8 cellular contexts compared by ENCODE assay signal in the genomic region with DNA sequence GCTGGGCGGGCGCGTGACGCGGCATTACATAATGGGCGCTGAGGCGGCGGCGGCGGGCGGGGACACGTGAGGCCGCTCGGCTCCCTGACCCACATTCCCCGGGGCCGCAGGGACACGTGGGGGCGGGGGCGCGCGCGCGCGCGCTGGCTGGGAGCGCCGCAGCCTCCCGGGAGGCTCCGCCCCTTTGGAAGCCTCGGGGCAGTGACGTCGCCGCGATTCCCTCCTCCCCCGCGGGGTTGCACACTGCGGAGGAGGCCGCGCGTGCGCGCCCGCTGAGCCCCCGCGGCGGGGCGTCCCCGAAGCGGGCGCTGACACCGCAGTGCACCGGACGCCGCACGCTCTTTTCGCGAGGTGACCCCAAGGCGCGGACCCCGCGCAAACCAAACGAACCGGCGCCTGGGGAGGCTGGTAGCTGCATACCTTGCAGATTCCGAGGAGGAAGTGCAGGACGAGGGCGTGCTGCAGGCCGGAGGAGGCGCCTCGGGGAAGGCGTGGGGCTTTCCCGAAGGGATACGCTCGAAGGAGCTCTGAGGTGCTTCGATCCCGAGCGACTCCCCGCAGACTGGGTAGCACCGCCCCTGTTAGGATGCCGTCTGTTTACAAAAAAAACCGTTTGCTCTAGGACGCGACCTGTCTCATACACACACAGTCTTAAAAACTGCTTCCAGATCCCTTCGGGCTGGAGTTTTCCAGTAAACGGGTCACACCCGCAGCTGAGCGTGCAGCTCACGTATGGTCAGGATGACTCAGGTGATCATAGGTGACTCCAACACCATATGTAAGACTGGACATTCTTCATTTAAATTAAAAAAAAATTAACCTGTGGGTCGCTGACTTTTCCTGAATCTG. TPM values are rescaled to one million over a fixed set of nuclear protein-coding genes. Genes with fewer than 3 reads are reported as not detected.
A peak's percentile ranks its signal among the peaks of the same experiment; 100 is the strongest.
DNase-seq lines count a peak whose midpoint lies in the region; ATAC-seq and TF ChIP-seq lines count a peak whose summit lies in the region.

No MANE protein-coding gene starts in this region.

- H3K27me3 ChIP-seq in parathyroid adenoma (ENCODE audit: control insufficient read depth, insufficient read depth, low read length) (no peaks in the 10 kb centered on the region), tibial artery (no peaks in the 10 kb centered on the region)

- H3K4me3 Mint-ChIP-seq in activated naive CD8-positive, alpha-beta T cell treated with anti-CD3 and anti-CD28 coated beads, Interleukin-2, amount 10 ng/mL, durations not matched to agents 7 days and 5 days, result peak overlapping the region; percentile 83

- H3K4me1 ChIP-seq in parathyroid adenoma (peaks cover 25% of the 10 kb centered on the region), tibial artery (peaks cover 0 to 53% (median 37%) of the 10 kb centered on the region in 4 donors)

- ATAC-seq in HG02759 (IDR thresholded peaks at IDR 0.05; ENCODE audit: unreplicated experiment), result peak; percentile 78
- peak; percentile 79 for ATAC-seq in activated naive CD8-positive, alpha-beta T cell treated with anti-CD3 and anti-CD28 coated beads, Interleukin-2, amount 10 ng/mL, durations not matched to agents 7 days and 5 days (ENCODE audit: low read depth)
- peak; percentile 93 for ATAC-seq in Right ventricle myocardium superior (ENCODE audit: poor library complexity)

- H3K4me2 ChIP-seq in parathyroid adenoma (ENCODE audit: low read length), result peak overlapping the region; percentile 89

- H3K9me3 Mint-ChIP-seq in activated naive CD8-positive, alpha-beta T cell treated with anti-CD3 and anti-CD28 coated beads, Interleukin-2, amount 10 ng/mL, durations not matched to agents 7 days and 5 days, result no peaks in the 10 kb centered on the region

- H3K79me2 ChIP-seq in parathyroid adenoma, result peaks cover 31% of the 10 kb centered on the region

- peak; percentile 81 for DNase-seq in NCI-H1105 treated with DMSO at 0.1 percent for 48 hours (lab: John Stamatoyannopoulos, UW)
- peak; percentile 83 for DNase-seq in SKM-1 treated with dmso at 0.1 percent for 144 hours (lab: John Stamatoyannopoulos, UW; ENCODE audit: unreplicated experiment)
- peak; percentile 95 for DNase-seq in activated naive CD8-positive, alpha-beta T cell treated with anti-CD3 and anti-CD28 coated beads, Interleukin-2, amount 10 ng/mL, durations not matched to agents 7 days and 5 days
- peak; percentile 99 for DNase-seq in Right ventricle myocardium superior
- DNase-seq in tibial artery, result peak; percentile 96 to 99

- TF ChIP-seq CTCF in GM12875 (IDR thresholded peaks at IDR 0.05; ENCODE audit: borderline replicate concordance, insufficient read depth, low read depth, low read length), result no peak
- TF ChIP-seq CTCF in parathyroid adenoma (IDR thresholded peaks at IDR 0.05), result peak; percentile 6
- no peak for TF ChIP-seq CTCF in tibial artery (IDR thresholded peaks at IDR 0.05)

- peak overlapping the region; percentile 63 for H2AFZ ChIP-seq in parathyroid adenoma

- H3K27me3 Mint-ChIP-seq in activated naive CD8-positive, alpha-beta T cell treated with anti-CD3 and anti-CD28 coated beads, Interleukin-2, amount 10 ng/mL, durations not matched to agents 7 days and 5 days, result peaks cover 21% of the 10 kb centered on the region

- peaks cover 24% of the 10 kb centered on the region for H3K4me1 Mint-ChIP-seq in activated naive CD8-positive, alpha-beta T cell treated with anti-CD3 and anti-CD28 coated beads, Interleukin-2, amount 10 ng/mL, durations not matched to agents 7 days and 5 days

- peak overlapping the region; percentile 90 for H3K27ac Mint-ChIP-seq in activated naive CD8-positive, alpha-beta T cell treated with anti-CD3 and anti-CD28 coated beads, Interleukin-2, amount 10 ng/mL, durations not matched to agents 7 days and 5 days

- POLR2A ChIA-PET in activated naive CD8-positive, alpha-beta T cell treated with anti-CD3 and anti-CD28 coated beads, Interleukin-2, amount 10 ng/mL, durations not matched to agents 7 days and 5 days (lab: Charles Lee), result interaction anchor here (0.6 to 3.6 kb wide), 4 partner anchors 12 to 502 kb away, joined by 4 to 40 read pairs (median 6); a partner anchor contains a TSS

- H3K27ac ChIP-seq in parathyroid adenoma (peak overlapping the region; percentile 79), tibial artery (peak overlapping the region; percentile 83 to 99)

- H3K36me3 ChIP-seq in parathyroid adenoma (ENCODE audit: control insufficient read depth, insufficient read depth, low read length), result no peaks in the 10 kb centered on the region
- no peaks in the 10 kb centered on the region for H3K36me3 ChIP-seq in tibial artery

- intact Hi-C loops in Right ventricle myocardium superior (cut with DNase I) (no loop called here), tibial artery (cut with DNase I; ENCODE audit: low total_unique reads) (loop anchor here (2.0 kb wide), 1 partner anchor 29 kb away; a partner anchor contains a TSS)

- H3K9ac ChIP-seq in parathyroid adenoma, result no peak overlapping the region

- no peaks in the 10 kb centered on the region for H3K9me3 ChIP-seq in parathyroid adenoma (ENCODE audit: control insufficient read depth, low read length)
- no peaks in the 10 kb centered on the region for H3K9me3 ChIP-seq in tibial artery

- peak overlapping the region; percentile 95 for H3K4me3 ChIP-seq in GM12875 (ENCODE audit: low read depth, low read length)
- peak overlapping the region; percentile 91 for H3K4me3 ChIP-seq in parathyroid adenoma (ENCODE audit: low read depth, low read length)
- H3K4me3 ChIP-seq in tibial artery, result peak overlapping the region; percentile 80 to 92

- peaks cover 4% of the 10 kb centered on the region for H3K36me3 Mint-ChIP-seq in activated naive CD8-positive, alpha-beta T cell treated with anti-CD3 and anti-CD28 coated beads, Interleukin-2, amount 10 ng/mL, durations not matched to agents 7 days and 5 days

RNA-seq across cellular contexts. Expression of a gene that starts 1.0 kb away (rescaled TPM):
- total RNA-seq in activated naive CD8-positive, alpha-beta T cell treated with anti-CD3 and anti-CD28 coated beads, Interleukin-2, amount 10 ng/mL, durations not matched to agents 7 days and 5 days, result 10 to 100 TPM; 20.2 TPM
- total RNA-seq in Right ventricle myocardium superior, result 47.1 TPM

RNA-seq across cellular contexts. Expression of a gene that starts 29.2 kb away (rescaled TPM):
- 1,000 to 10,000 TPM; 1,577 to 1,648 TPM for total RNA-seq in activated naive CD8-positive, alpha-beta T cell treated with anti-CD3 and anti-CD28 coated beads, Interleukin-2, amount 10 ng/mL, durations not matched to agents 7 days and 5 days
- 878 TPM for total RNA-seq in Right ventricle myocardium superior

RNA-seq across cellular contexts. Expression of a gene that starts 29.3 kb away (rescaled TPM):
- total RNA-seq in activated naive CD8-positive, alpha-beta T cell treated with anti-CD3 and anti-CD28 coated beads, Interleukin-2, amount 10 ng/mL, durations not matched to agents 7 days and 5 days, result 1 to 10 TPM; 3.8 to 4.9 TPM
- total RNA-seq in Right ventricle myocardium superior, result 21.2 TPM

Comparison
In these comparisons a context has a peak if more than half of its experiments do, and no peak if none do; other contexts are left out.
1. Peak in every context shown above with its lines: DNase-seq, ATAC-seq, H3K4me3 ChIP-seq and H3K27ac ChIP-seq.